In the genomic region with DNA sequence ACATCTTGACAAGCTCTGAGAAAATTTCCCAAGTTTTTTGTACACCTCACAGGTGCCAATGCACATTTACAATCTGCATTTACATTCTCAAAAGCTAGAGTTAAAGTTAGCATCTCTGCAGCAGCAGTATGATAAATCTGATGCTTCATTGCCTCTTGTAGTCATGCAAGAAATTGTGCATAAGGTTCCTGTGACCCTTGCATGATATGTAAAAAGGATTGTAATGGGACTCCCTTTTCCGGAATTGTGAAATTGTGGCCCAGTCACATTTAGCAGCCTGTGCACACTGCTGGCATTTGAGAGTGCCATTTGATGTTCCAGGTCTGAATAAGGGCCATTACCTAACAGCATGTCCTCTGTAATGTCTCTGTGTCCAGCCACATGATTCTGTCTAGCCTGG, we compare ENCODE assay signal across 4 cellular contexts. TPM values are rescaled to one million over a fixed set of nuclear protein-coding genes. Genes with fewer than 3 reads are reported as not detected.
"Had no signal": no experiment of that assay in that cellular context is flagged by ENCODE, and none has a peak within 500 bp of the region (broad histone marks: within the 10 kb centered on the region; RNA-seq: fewer than 3 reads in every experiment).

No MANE protein-coding gene starts in this region.

- H3K4me3 ChIP-seq: GM12878 had no signal

- ATAC-seq: GM12878 had no signal

- DNase-seq: GDM1, GF-D8 had no signal

RNA-seq across cellular contexts. Expression of gene HLA-DRB1, which starts 24.1 kb away (rescaled TPM):
- total RNA-seq: G401 had no signal

RNA-seq across cellular contexts. Expression of gene HLA-DRB5, which starts 35.4 kb away (rescaled TPM):
- total RNA-seq: G401 had no signal
